1 cellular context compared by ENCODE assay signal in genomic region chr12:71663561-71664410, GRCh38.
A peak's percentile ranks its signal among the peaks of the same experiment; 100 is the strongest.
TF ChIP-seq lines count a peak whose summit lies in the region.

TSS of gene THAP2 (plus strand) at chr12:71664301. CDS start at chr12:71664510, 209 bp downstream.
TSS of gene ZFC3H1 (minus strand) at chr12:71663848. CDS start at chr12:71663610, 238 bp downstream.

TF ChIP-seq in H1, 55 proteins besides CTCF, POLR2A, EP300 and RAD21:
- TF ChIP-seq POLR2AphosphoS5 (IDR thresholded peaks at IDR 0.05; ENCODE audit: low read depth, low read length) (peak; percentile 88), SIN3A (conservative IDR thresholded peaks at IDR 0.05 in 1 of 2, IDR thresholded peaks at IDR 0.05 in 1 of 2; ENCODE audit: low read depth in 1 of 2, low read length in 2 of 2) (peak; percentile 29 to 78; a peak in 2 of 4 replicates), CHD2 (IDR thresholded peaks at IDR 0.05; ENCODE audit: low read length) (peak; percentile 99), RBBP5 (IDR thresholded peaks at IDR 0.05; ENCODE audit: borderline replicate concordance, low read depth, low read length) (peak; percentile 79), YY1 (IDR thresholded peaks at IDR 0.05; ENCODE audit: low read depth, low read length) (peak; percentile 99), TBP (IDR thresholded peaks at IDR 0.05; ENCODE audit: low read depth, low read length) (peak; percentile 88), ASH2L (IDR thresholded peaks at IDR 0.05; ENCODE audit: low read length) (peak; percentile 89), MAX (IDR thresholded peaks at IDR 0.05) (peak; percentile 9; the same call in 1 of the 2 replicates), KDM4A (IDR thresholded peaks at IDR 0.05; ENCODE audit: low read depth, low read length, severe bottlenecking) (peak; percentile 19), TAF7 (optimal IDR thresholded peaks at IDR 0.05; ENCODE audit: borderline replicate concordance, low read depth, low read length) (peak; percentile 59), TEAD4 (IDR thresholded peaks at IDR 0.05; ENCODE audit: low read depth, low read length) (no peak), SRF (IDR thresholded peaks at IDR 0.05; ENCODE audit: low read depth, low read length) (no peak), TCF12 (IDR thresholded peaks at IDR 0.05; ENCODE audit: low read depth, low read length) (0 out of 2 replicates have a peak, but pooled peaks have one; percentile 9), TAF1 (IDR thresholded peaks at IDR 0.05; ENCODE audit: low read depth, low read length) (peak; percentile 75), SAP30 (IDR thresholded peaks at IDR 0.05; ENCODE audit: insufficient read depth, insufficient replicate concordance, low read length) (peak; percentile 82), SP1 (IDR thresholded peaks at IDR 0.05; ENCODE audit: low read depth, low read length) (peak; percentile 56; the same call in 1 of the 2 replicates), CREB1 (IDR thresholded peaks at IDR 0.05) (peak; percentile 94), BRCA1 (IDR thresholded peaks at IDR 0.05; ENCODE audit: low read depth, low read length) (peak; percentile 94), CHD7 (IDR thresholded peaks at IDR 0.05; ENCODE audit: insufficient replicate concordance, low read length) (peak; percentile 34), SIX5 (IDR thresholded peaks at IDR 0.05; ENCODE audit: low read depth, low read length) (peak; percentile 54), FOSL1 (IDR thresholded peaks at IDR 0.05; ENCODE audit: insufficient read depth, low read depth, low read length) (no peak), PHF8 (conservative IDR thresholded peaks at IDR 0.05; ENCODE audit: low read depth, low read length) (peak; percentile 76), GTF2F1 (IDR thresholded peaks at IDR 0.05; ENCODE audit: borderline replicate concordance, low read depth, low read length) (no peak), EZH2 (IDR thresholded peaks at IDR 0.05; ENCODE audit: low read depth, low read length, severe bottlenecking) (no peak), SUZ12 (IDR thresholded peaks at IDR 0.05; ENCODE audit: low read length) (no peak), GABPA (IDR thresholded peaks at IDR 0.05; ENCODE audit: borderline replicate concordance, insufficient read depth, low read length) (peak; percentile 76; the same call in 1 of the 2 replicates), EGR1 (IDR thresholded peaks at IDR 0.05; ENCODE audit: borderline replicate concordance, low read depth, low read length) (peak; percentile 80), ATF2 (IDR thresholded peaks at IDR 0.05; ENCODE audit: low read length) (peak; percentile 74; the same call in 1 of the 2 replicates)
